ENCODE assay signal across 8 cellular contexts in genomic region chr11:108199446-108200321, GRCh38. TPM values are rescaled to one million over a fixed set of nuclear protein-coding genes. Genes with fewer than 3 reads are reported as not detected.
DNase-seq lines count a peak whose midpoint lies in the region; ATAC-seq and TF ChIP-seq lines count a peak whose summit lies in the region.

No MANE protein-coding gene starts in this region.

- H3K36me3 Mint-ChIP-seq in activated CD4-positive, alpha-beta T cell treated with anti-CD3 and anti-CD28 coated beads, Interleukin-2, amount 10 ng/mL, durations not matched to agents 24 days and 14 days (ENCODE audit: low read depth): peaks cover 66% of the 10 kb centered on the region

- peak; percentile 19 for ATAC-seq in left ventricle myocardium superior
- ATAC-seq in HG03139 (IDR thresholded peaks at IDR 0.05; ENCODE audit: unreplicated experiment): peak; percentile 47
- no peak for ATAC-seq in HG03135 (IDR thresholded peaks at IDR 0.05; ENCODE audit: unreplicated experiment)

- H3K4me3 Mint-ChIP-seq in activated CD4-positive, alpha-beta T cell treated with anti-CD3 and anti-CD28 coated beads, Interleukin-2, amount 10 ng/mL, durations not matched to agents 24 days and 14 days: peak overlapping the region; percentile 16

- H3K27ac ChIP-seq in coronary artery: no peak overlapping the region

- DNase-seq in left ventricle myocardium superior: no peak
- no peak for DNase-seq in cardiac septum (ENCODE audit: low spot score)
- peak; percentile 77 for DNase-seq in activated CD4-positive, alpha-beta T cell treated with anti-CD3 and anti-CD28 coated beads, Interleukin-2, amount 10 ng/mL, durations not matched to agents 24 days and 14 days
- DNase-seq in foreskin melanocyte: peak; percentile 79
- peak; percentile 41 for DNase-seq in stimulated activated CD8-positive, alpha-beta memory T cell treated with anti-CD3 and anti-CD28 coated beads, Interleukin-2, amount 100 ng/mL, for 48 hours (ENCODE audit: low read depth in 2 of 2)
- no peak for DNase-seq in coronary artery (ENCODE audit: low spot score)

- no peak for TF ChIP-seq CTCF in coronary artery (IDR thresholded peaks at IDR 0.05)

- no peak overlapping the region for H3K4me3 ChIP-seq in coronary artery

- peaks cover 2% of the 10 kb centered on the region for H3K9me3 Mint-ChIP-seq in activated CD4-positive, alpha-beta T cell treated with anti-CD3 and anti-CD28 coated beads, Interleukin-2, amount 10 ng/mL, durations not matched to agents 24 days and 14 days

- intact Hi-C loops in left ventricle myocardium superior (cut with micrococcal nuclease) (no loop called here), cardiac septum (cut with DNase I) (no loop called here)
- intact Hi-C loops in activated CD4-positive, alpha-beta T cell treated with anti-CD3 and anti-CD28 coated beads, Interleukin-2, amount 10 ng/mL, durations not matched to agents 24 days and 14 days (cut with micrococcal nuclease): loop anchor here (1.0 to 10.0 kb wide), 4 partner anchors 24 to 55 kb away; partner anchors contain the start of gene ATM

- peak overlapping the region; percentile 79 for H3K27ac Mint-ChIP-seq in activated CD4-positive, alpha-beta T cell treated with anti-CD3 and anti-CD28 coated beads, Interleukin-2, amount 10 ng/mL, durations not matched to agents 24 days and 14 days

- no peaks in the 10 kb centered on the region for H3K27me3 Mint-ChIP-seq in activated CD4-positive, alpha-beta T cell treated with anti-CD3 and anti-CD28 coated beads, Interleukin-2, amount 10 ng/mL, durations not matched to agents 24 days and 14 days

- H3K4me1 Mint-ChIP-seq in activated CD4-positive, alpha-beta T cell treated with anti-CD3 and anti-CD28 coated beads, Interleukin-2, amount 10 ng/mL, durations not matched to agents 24 days and 14 days: peaks cover 35% of the 10 kb centered on the region

RNA-seq across cellular contexts. Expression of gene NPAT, which starts 22.8 kb away (rescaled TPM):
- total RNA-seq in left ventricle myocardium superior (9.0 TPM), cardiac septum (6.9 TPM)
- total RNA-seq in activated CD4-positive, alpha-beta T cell treated with anti-CD3 and anti-CD28 coated beads, Interleukin-2, amount 10 ng/mL, durations not matched to agents 24 days and 14 days: 29.3 and 29.8 TPM in 2 replicates

RNA-seq across cellular contexts. Expression of gene ATM, which starts 23.2 kb away (rescaled TPM):
- total RNA-seq in left ventricle myocardium superior (33.3 TPM), cardiac septum (35.3 TPM)
- 37.6 and 42.5 TPM in 2 replicates for total RNA-seq in activated CD4-positive, alpha-beta T cell treated with anti-CD3 and anti-CD28 coated beads, Interleukin-2, amount 10 ng/mL, durations not matched to agents 24 days and 14 days

Comparison
In these comparisons a context has a peak if more than half of its experiments do, and no peak if none do; other contexts are left out.
1. DNase-seq: peak in activated CD4-positive, alpha-beta T cell treated with anti-CD3 and anti-CD28 coated beads, Interleukin-2, amount 10 ng/mL, durations not matched to agents 24 days and 14 days (single experiment), foreskin melanocyte (single experiment) and stimulated activated CD8-positive, alpha-beta memory T cell treated with anti-CD3 and anti-CD28 coated beads, Interleukin-2, amount 100 ng/mL, for 48 hours (2 of 2); none in left ventricle myocardium superior (single experiment), cardiac septum (single experiment) and coronary artery (single experiment).